Comparison of ENCODE assay signal across 8 cellular contexts in the genomic region with DNA sequence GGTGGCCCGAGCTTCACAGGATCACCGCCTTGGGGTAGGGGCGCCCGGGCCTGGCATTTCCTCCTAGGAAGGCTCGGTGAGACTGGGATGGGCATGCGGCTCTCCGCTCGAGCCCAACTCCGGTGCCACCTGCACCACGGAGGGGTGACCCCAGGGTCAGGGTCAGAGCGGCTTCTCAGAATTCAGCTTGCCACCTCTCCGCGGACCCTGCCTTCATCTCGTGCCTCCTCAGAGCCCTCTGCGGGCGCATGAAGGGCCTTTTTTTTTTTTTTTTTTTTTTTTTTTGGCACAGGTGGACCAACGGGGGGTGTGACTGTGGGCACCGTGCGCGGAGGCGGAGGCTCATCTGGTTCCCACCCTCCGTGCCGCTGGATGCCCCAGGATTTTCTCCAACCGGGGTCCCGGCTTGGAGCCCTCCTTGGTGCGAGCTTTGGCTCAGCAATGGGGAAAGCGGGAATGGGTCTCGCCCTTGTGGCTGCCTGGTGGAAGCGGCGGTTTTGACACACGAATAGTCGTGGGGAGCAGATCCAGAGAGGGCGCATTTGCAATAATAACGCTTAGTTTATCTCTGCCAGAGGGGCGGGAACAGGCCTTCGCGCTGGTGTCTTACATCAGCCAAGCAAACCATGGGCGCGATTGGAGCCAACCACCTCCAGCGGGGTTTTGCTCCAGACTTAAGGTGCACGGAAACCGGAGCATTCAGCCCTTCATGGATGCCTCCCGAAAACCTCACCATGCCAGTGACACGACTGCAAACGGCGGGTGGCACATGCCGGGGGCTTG. TPM values are rescaled to one million over a fixed set of nuclear protein-coding genes. Genes with fewer than 3 reads are reported as not detected.
A peak's percentile ranks its signal among the peaks of the same experiment; 100 is the strongest.
DNase-seq lines count a peak whose midpoint lies in the region; ATAC-seq and TF ChIP-seq lines count a peak whose summit lies in the region.

No MANE protein-coding gene starts in this region.

- H3K27me3 ChIP-seq in Caco-2 (replicated peaks; ENCODE audit: control insufficient read depth, insufficient read depth, low read length) = no peaks in the 10 kb centered on the region
- peaks cover 79% of the 10 kb centered on the region for H3K27me3 ChIP-seq in CD4-positive, alpha-beta T cell (ENCODE audit: control insufficient read depth, insufficient read depth, low read length)

- peaks cover 6% of the 10 kb centered on the region for H3K9me3 Mint-ChIP-seq in Caco-2 (ENCODE audit: unreplicated experiment)
- H3K9me3 Mint-ChIP-seq in T-helper 2 cell treated with Interferon-gamma antibody and Interleukin-4, amounts not matched to agents 5 μg/mL and 100 μg/mL, for 36 hours = peaks cover 5% of the 10 kb centered on the region
- peaks cover 10% of the 10 kb centered on the region for H3K9me3 Mint-ChIP-seq in nephron progenitor cell
- no peaks in the 10 kb centered on the region for H3K9me3 Mint-ChIP-seq in CD4-positive, alpha-beta T cell

- peaks cover 92% of the 10 kb centered on the region for H3K36me3 Mint-ChIP-seq in Caco-2 (ENCODE audit: insufficient read depth, unreplicated experiment)
- peaks cover 2% of the 10 kb centered on the region for H3K36me3 Mint-ChIP-seq in T-helper 2 cell treated with Interferon-gamma antibody and Interleukin-4, amounts not matched to agents 5 μg/mL and 100 μg/mL, for 36 hours (ENCODE audit: low read depth)
- peaks cover 23% of the 10 kb centered on the region for H3K36me3 Mint-ChIP-seq in nephron progenitor cell (ENCODE audit: low read depth)
- no peaks in the 10 kb centered on the region for H3K36me3 Mint-ChIP-seq in CD4-positive, alpha-beta T cell (ENCODE audit: low read depth)

- peak overlapping the region; percentile 91 for H3K4me3 Mint-ChIP-seq in Caco-2 (ENCODE audit: unreplicated experiment)
- peak overlapping the region; percentile 5 for H3K4me3 Mint-ChIP-seq in T-helper 2 cell treated with Interferon-gamma antibody and Interleukin-4, amounts not matched to agents 5 μg/mL and 100 μg/mL, for 36 hours
- H3K4me3 Mint-ChIP-seq in nephron progenitor cell = peak overlapping the region; percentile 98
- H3K4me3 Mint-ChIP-seq in CD4-positive, alpha-beta T cell = no peak overlapping the region

- 0 out of 2 replicates have a peak, but pooled peaks cover 8% of the 10 kb centered on the region for H3K9me3 ChIP-seq in Caco-2
- H3K9me3 ChIP-seq in CD4-positive, alpha-beta T cell (ENCODE audit: control insufficient read depth, low read length) = peaks cover 5% of the 10 kb centered on the region

- POLR2A ChIA-PET in Caco-2 (lab: Charles Lee) = interaction anchor here (1.0 kb wide), 1 partner anchor 29 kb away, joined by 3 read pairs; no protein-coding TSS in a partner anchor
- POLR2A ChIA-PET in CD4-positive, alpha-beta T cell (lab: Charles Lee) = no interaction called here

- TF ChIP-seq CTCF in Caco-2 (IDR thresholded peaks at IDR 0.05; ENCODE audit: insufficient read depth in 1 of 2, low read depth in 1 of 2, low read length in 1 of 2, severe bottlenecking in 1 of 2, unreplicated experiment in 1 of 2) (peak in 1 of 2 experiments; percentile 11), fibroblast of pulmonary artery (IDR thresholded peaks at IDR 0.05; ENCODE audit: low read length, missing control alignments) (peak; percentile 29), nephron progenitor cell (IDR thresholded peaks at IDR 0.05) (no peak)
- no peak for TF ChIP-seq CTCF in CD4-positive, alpha-beta T cell (IDR thresholded peaks at IDR 0.05)

- peaks cover 4% of the 10 kb centered on the region for H3K36me3 ChIP-seq in Caco-2 (ENCODE audit: control insufficient read depth, insufficient read depth, low read length)

- peak overlapping the region; percentile 97 for H3K27ac Mint-ChIP-seq in Caco-2 (ENCODE audit: unreplicated experiment)
- H3K27ac Mint-ChIP-seq in T-helper 2 cell treated with Interferon-gamma antibody and Interleukin-4, amounts not matched to agents 5 μg/mL and 100 μg/mL, for 36 hours = peak overlapping the region; percentile 36
- peak overlapping the region; percentile 98 for H3K27ac Mint-ChIP-seq in nephron progenitor cell
- H3K27ac Mint-ChIP-seq in CD4-positive, alpha-beta T cell = no peak overlapping the region

- in situ Hi-C loops in KBM-7 (cut with MboI; ENCODE audit: low pct_unique_long_range_greater_than_20kb, low sequenced_read_pairs) = no loop called here

- H3K4me3 ChIP-seq in Caco-2 (ENCODE audit: low read depth, low read length) (peak overlapping the region; percentile 85), fibroblast of pulmonary artery (replicated peaks; ENCODE audit: low read depth, low read length) (peak overlapping the region; percentile 77)

- intact Hi-C loops in Caco-2 (cut with micrococcal nuclease; ENCODE audit: unreplicated experiment) = no loop called here
- intact Hi-C loops in CD4-positive, alpha-beta T cell (cut with DNase I, micrococcal nuclease) = no loop called here

- TSS peak; percentile 36 for BruUV-seq in Caco-2 (replicated peaks; lab: Mats Ljungman, UMichigan)

- DNase-seq in Caco-2 (peak; percentile 83), KBM-7 (peak; percentile 78), fibroblast of pulmonary artery (ENCODE audit: low read depth) (peak; percentile 87), nephron progenitor cell (peak; percentile 47)
- DNase-seq in T-helper 2 cell treated with Interferon-gamma antibody and Interleukin-4, amounts not matched to agents 5 μg/mL and 100 μg/mL, for 36 hours (ENCODE audit: low spot score) = no peak
- DNase-seq in CD4-positive, alpha-beta T cell = no peak

- ATAC-seq in GM18873 (IDR thresholded peaks at IDR 0.05; ENCODE audit: low FRiP score, unreplicated experiment) (no peak), GM19351 (IDR thresholded peaks at IDR 0.05; ENCODE audit: unreplicated experiment) (no peak)
- no peak for ATAC-seq in CD4-positive, alpha-beta T cell (ENCODE audit: poor library complexity)

- CTCF ChIA-PET in Caco-2 (lab: Charles Lee) = interaction anchor here (1.1 to 1.2 kb wide), 3 partner anchors 22 to 188 kb away, joined by 3 to 17 read pairs (median 5); no protein-coding TSS in a partner anchor
- CTCF ChIA-PET in CD4-positive, alpha-beta T cell (lab: Charles Lee) = no interaction called here

- H3K27ac ChIP-seq in CD4-positive, alpha-beta T cell (ENCODE audit: low read depth, low read length) = no peak overlapping the region

- peaks cover 7% of the 10 kb centered on the region for H3K4me1 ChIP-seq in Caco-2

- peaks cover 15% of the 10 kb centered on the region for H3K4me1 Mint-ChIP-seq in Caco-2 (ENCODE audit: low read depth, unreplicated experiment)
- H3K4me1 Mint-ChIP-seq in T-helper 2 cell treated with Interferon-gamma antibody and Interleukin-4, amounts not matched to agents 5 μg/mL and 100 μg/mL, for 36 hours (ENCODE audit: low read depth) = peaks cover 15% of the 10 kb centered on the region
- peaks cover 23% of the 10 kb centered on the region for H3K4me1 Mint-ChIP-seq in nephron progenitor cell
- peaks cover 29% of the 10 kb centered on the region for H3K4me1 Mint-ChIP-seq in CD4-positive, alpha-beta T cell (ENCODE audit: low read depth)

- no peaks in the 10 kb centered on the region for H3K27me3 Mint-ChIP-seq in Caco-2 (ENCODE audit: insufficient read depth, unreplicated experiment)
- peaks cover 71% of the 10 kb centered on the region for H3K27me3 Mint-ChIP-seq in T-helper 2 cell treated with Interferon-gamma antibody and Interleukin-4, amounts not matched to agents 5 μg/mL and 100 μg/mL, for 36 hours (ENCODE audit: low read depth)
- peaks cover 18% of the 10 kb centered on the region for H3K27me3 Mint-ChIP-seq in nephron progenitor cell (ENCODE audit: low read depth, poor library complexity)
- H3K27me3 Mint-ChIP-seq in CD4-positive, alpha-beta T cell = peaks cover 85% of the 10 kb centered on the region

RNA-seq across cellular contexts. Expression of a gene that starts 5.0 kb away (rescaled TPM):
- 73.7 and 75.6 TPM in 2 replicates for total RNA-seq in Caco-2 (2022)
- total RNA-seq in CD4-positive, alpha-beta T cell = 10 to 100 TPM; 69.9 TPM

Comparison
In these comparisons a context has a peak if more than half of its experiments do, and no peak if none do; other contexts are left out.
1. DNase-seq: peak in Caco-2 (2 of 2), KBM-7 (single experiment), fibroblast of pulmonary artery (single experiment) and nephron progenitor cell (single experiment); none in T-helper 2 cell treated with Interferon-gamma antibody and Interleukin-4, amounts not matched to agents 5 μg/mL and 100 μg/mL, for 36 hours (single experiment) and CD4-positive, alpha-beta T cell (0 of 10).